ENCODE assay signal across 1 cellular context in genomic region chr2:16030206-16031054, GRCh38.
TF ChIP-seq lines count a peak whose summit lies in the region.

No MANE protein-coding gene starts in this region.

TF ChIP-seq in H1, 55 proteins besides CTCF, POLR2A, EP300 and RAD21:
- no peak for TF ChIP-seq GTF2F1 (IDR thresholded peaks at IDR 0.05; ENCODE audit: borderline replicate concordance, low read depth, low read length)
- no peak for TF ChIP-seq BRCA1 (IDR thresholded peaks at IDR 0.05; ENCODE audit: low read depth, low read length)
- TF ChIP-seq MAX (IDR thresholded peaks at IDR 0.05), result no peak
- TF ChIP-seq BACH1 (IDR thresholded peaks at IDR 0.05; ENCODE audit: low read length), result no peak
- no peak for TF ChIP-seq PHF8 (conservative IDR thresholded peaks at IDR 0.05; ENCODE audit: low read depth, low read length)
TF ChIP-seq in H1: peak in this region for 0.
